In the genomic region with DNA sequence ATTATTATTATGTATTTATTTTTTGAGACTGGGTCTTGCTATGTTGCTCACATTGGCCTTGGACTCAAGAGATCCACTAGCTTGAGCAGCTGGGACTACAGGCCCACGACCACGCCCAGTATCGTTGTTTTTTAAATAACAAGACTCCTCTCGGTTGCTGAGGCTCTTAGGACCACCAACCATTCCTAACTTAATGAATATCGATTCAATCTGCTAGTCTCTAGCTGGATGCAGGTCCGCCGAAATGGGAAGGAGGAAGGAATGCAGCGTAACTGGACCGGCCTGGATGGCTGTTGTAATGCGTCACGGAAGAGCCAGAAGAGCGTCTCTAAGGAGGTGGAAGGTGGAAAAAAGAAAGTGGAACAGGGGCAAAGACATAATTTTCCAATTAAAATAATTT, we compare ENCODE assay signal across 1 cellular context.
TF ChIP-seq lines count a peak whose summit lies in the region.

No MANE protein-coding gene starts in this region.

TF ChIP-seq in H1, 55 proteins besides CTCF, POLR2A, EP300 and RAD21 (continued from another document):
- TF ChIP-seq, protein P1, sequence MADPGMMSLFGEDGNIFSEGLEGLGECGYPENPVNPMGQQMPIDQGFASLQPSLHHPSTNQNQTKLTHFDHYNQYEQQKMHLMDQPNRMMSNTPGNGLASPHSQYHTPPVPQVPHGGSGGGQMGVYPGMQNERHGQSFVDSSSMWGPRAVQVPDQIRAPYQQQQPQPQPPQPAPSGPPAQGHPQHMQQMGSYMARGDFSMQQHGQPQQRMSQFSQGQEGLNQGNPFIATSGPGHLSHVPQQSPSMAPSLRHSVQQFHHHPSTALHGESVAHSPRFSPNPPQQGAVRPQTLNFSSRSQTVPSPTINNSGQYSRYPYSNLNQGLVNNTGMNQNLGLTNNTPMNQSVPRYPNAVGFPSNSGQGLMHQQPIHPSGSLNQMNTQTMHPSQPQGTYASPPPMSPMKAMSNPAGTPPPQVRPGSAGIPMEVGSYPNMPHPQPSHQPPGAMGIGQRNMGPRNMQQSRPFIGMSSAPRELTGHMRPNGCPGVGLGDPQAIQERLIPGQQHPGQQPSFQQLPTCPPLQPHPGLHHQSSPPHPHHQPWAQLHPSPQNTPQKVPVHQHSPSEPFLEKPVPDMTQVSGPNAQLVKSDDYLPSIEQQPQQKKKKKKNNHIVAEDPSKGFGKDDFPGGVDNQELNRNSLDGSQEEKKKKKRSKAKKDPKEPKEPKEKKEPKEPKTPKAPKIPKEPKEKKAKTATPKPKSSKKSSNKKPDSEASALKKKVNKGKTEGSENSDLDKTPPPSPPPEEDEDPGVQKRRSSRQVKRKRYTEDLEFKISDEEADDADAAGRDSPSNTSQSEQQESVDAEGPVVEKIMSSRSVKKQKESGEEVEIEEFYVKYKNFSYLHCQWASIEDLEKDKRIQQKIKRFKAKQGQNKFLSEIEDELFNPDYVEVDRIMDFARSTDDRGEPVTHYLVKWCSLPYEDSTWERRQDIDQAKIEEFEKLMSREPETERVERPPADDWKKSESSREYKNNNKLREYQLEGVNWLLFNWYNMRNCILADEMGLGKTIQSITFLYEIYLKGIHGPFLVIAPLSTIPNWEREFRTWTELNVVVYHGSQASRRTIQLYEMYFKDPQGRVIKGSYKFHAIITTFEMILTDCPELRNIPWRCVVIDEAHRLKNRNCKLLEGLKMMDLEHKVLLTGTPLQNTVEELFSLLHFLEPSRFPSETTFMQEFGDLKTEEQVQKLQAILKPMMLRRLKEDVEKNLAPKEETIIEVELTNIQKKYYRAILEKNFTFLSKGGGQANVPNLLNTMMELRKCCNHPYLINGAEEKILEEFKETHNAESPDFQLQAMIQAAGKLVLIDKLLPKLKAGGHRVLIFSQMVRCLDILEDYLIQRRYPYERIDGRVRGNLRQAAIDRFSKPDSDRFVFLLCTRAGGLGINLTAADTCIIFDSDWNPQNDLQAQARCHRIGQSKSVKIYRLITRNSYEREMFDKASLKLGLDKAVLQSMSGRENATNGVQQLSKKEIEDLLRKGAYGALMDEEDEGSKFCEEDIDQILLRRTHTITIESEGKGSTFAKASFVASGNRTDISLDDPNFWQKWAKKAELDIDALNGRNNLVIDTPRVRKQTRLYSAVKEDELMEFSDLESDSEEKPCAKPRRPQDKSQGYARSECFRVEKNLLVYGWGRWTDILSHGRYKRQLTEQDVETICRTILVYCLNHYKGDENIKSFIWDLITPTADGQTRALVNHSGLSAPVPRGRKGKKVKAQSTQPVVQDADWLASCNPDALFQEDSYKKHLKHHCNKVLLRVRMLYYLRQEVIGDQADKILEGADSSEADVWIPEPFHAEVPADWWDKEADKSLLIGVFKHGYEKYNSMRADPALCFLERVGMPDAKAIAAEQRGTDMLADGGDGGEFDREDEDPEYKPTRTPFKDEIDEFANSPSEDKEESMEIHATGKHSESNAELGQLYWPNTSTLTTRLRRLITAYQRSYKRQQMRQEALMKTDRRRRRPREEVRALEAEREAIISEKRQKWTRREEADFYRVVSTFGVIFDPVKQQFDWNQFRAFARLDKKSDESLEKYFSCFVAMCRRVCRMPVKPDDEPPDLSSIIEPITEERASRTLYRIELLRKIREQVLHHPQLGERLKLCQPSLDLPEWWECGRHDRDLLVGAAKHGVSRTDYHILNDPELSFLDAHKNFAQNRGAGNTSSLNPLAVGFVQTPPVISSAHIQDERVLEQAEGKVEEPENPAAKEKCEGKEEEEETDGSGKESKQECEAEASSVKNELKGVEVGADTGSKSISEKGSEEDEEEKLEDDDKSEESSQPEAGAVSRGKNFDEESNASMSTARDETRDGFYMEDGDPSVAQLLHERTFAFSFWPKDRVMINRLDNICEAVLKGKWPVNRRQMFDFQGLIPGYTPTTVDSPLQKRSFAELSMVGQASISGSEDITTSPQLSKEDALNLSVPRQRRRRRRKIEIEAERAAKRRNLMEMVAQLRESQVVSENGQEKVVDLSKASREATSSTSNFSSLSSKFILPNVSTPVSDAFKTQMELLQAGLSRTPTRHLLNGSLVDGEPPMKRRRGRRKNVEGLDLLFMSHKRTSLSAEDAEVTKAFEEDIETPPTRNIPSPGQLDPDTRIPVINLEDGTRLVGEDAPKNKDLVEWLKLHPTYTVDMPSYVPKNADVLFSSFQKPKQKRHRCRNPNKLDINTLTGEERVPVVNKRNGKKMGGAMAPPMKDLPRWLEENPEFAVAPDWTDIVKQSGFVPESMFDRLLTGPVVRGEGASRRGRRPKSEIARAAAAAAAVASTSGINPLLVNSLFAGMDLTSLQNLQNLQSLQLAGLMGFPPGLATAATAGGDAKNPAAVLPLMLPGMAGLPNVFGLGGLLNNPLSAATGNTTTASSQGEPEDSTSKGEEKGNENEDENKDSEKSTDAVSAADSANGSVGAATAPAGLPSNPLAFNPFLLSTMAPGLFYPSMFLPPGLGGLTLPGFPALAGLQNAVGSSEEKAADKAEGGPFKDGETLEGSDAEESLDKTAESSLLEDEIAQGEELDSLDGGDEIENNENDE (IDR thresholded peaks at IDR 0.05; ENCODE audit: insufficient replicate concordance, low read length) = no peak
- TF ChIP-seq POU5F1 (IDR thresholded peaks at IDR 0.05; ENCODE audit: low read depth, low read length) (0 out of 2 replicates have a peak, but pooled peaks have one; percentile 37), PHF8 (conservative IDR thresholded peaks at IDR 0.05; ENCODE audit: low read depth, low read length) (no peak), POLR2AphosphoS5 (IDR thresholded peaks at IDR 0.05; ENCODE audit: low read depth, low read length) (peak; percentile 21; the same call in 1 of the 2 replicates), HDAC2 (IDR thresholded peaks at IDR 0.05; ENCODE audit: borderline replicate concordance in 1 of 2, low read depth in 2 of 2, low read length in 2 of 2) (no peak)
